In genomic region chr6:103047567-103047966, GRCh38 we compare ENCODE assay signal across 17 cellular contexts.
DNase-seq lines count a peak whose midpoint lies in the region; ATAC-seq, FAIRE-seq and TF ChIP-seq lines count a peak whose summit lies in the region.
"Had no signal": no experiment of that assay in that cellular context is flagged by ENCODE, and none has a peak within 500 bp of the region (broad histone marks: within the 10 kb centered on the region; RNA-seq: fewer than 3 reads in every experiment).

No MANE protein-coding gene starts in this region.

- H2AFZ ChIP-seq in H1 (ENCODE audit: low read length) = no peak overlapping the region

- H3K4me3 ChIP-seq in HUES48 (ENCODE audit: low read depth, low read length) (no peak overlapping the region), NT2/D1 (ENCODE audit: insufficient read length, low read depth) (no peak overlapping the region), H1 (ENCODE audit: extremely low read depth in 1 of 4, insufficient read depth in 2 of 4, low read depth in 3 of 4, low read length in 4 of 4) (no peak overlapping the region), body of pancreas (no peak overlapping the region)
- H3K4me3 ChIP-seq: HAP-1 had no signal

- no peaks in the 10 kb centered on the region for H3K36me3 ChIP-seq in HUES48 (ENCODE audit: control insufficient read depth, insufficient read depth, low read length)
- H3K36me3 ChIP-seq in NT2/D1 (ENCODE audit: insufficient read depth, insufficient read length, low read length) = no peaks in the 10 kb centered on the region
- H3K36me3 ChIP-seq in H1 (ENCODE audit: control insufficient read depth in 2 of 4, insufficient read depth in 4 of 4, low read length in 3 of 4) = peaks cover 0 to 5% (median 0%) of the 10 kb centered on the region in 4 experiments; a peak in 1 of 8 replicates
- H3K36me3 ChIP-seq in body of pancreas (replicated peaks in 1 of 2; ENCODE audit: insufficient read depth in 1 of 2, low read depth in 2 of 2) = no peaks in the 10 kb centered on the region
- H3K36me3 ChIP-seq: HAP-1 had no signal

- no peak overlapping the region for H3K56ac ChIP-seq in H1 (replicated peaks; ENCODE audit: insufficient read length, low read depth, low read length)

- no peak overlapping the region for H3K4ac ChIP-seq in H1 (replicated peaks; ENCODE audit: insufficient read length, low read depth, low read length)

- no peak overlapping the region for H3K23ac ChIP-seq in H1 (ENCODE audit: insufficient read length)

- CTCF ChIA-PET in H1 (lab: Charles Lee; ENCODE audit: partially characterized antibody) = no interaction called here

- no peaks in the 10 kb centered on the region for H3K79me1 ChIP-seq in H1 (ENCODE audit: low read depth, low read length)

- H3K27ac ChIP-seq in HUES48 (ENCODE audit: low read depth, low read length) = peak overlapping the region; percentile 61
- H3K27ac ChIP-seq in H1 (ENCODE audit: low read depth, low read length) = no peak overlapping the region
- H3K27ac ChIP-seq in body of pancreas = no peak overlapping the region

- no peak for TF ChIP-seq RAD21 in H1 (IDR thresholded peaks at IDR 0.05 in 1 of 2, conservative IDR thresholded peaks at IDR 0.05 in 1 of 2; ENCODE audit: low read depth in 2 of 2, low read length in 2 of 2)

- no peak overlapping the region for H2BK5ac ChIP-seq in H1 (ENCODE audit: low read depth, low read length)

- no peak overlapping the region for H2BK20ac ChIP-seq in H1 (ENCODE audit: low read length)

- H4K20me1 ChIP-seq in H1 (replicated peaks in 1 of 2; ENCODE audit: control insufficient read depth in 1 of 2, insufficient read depth in 2 of 2, low read length in 2 of 2) = no peaks in the 10 kb centered on the region

- ATAC-seq in body of pancreas = no peak

- no peak overlapping the region for H2AK5ac ChIP-seq in H1 (ENCODE audit: low read depth, low read length)

- FAIRE-seq in H1 (lab: Jason Lieb, UNC) = peak; percentile 24
- FAIRE-seq: GM12891, H54 had no signal

- DNase-seq in NT2/D1 (ENCODE audit: low read depth, low spot score) (peak; percentile 18), H1 (ENCODE audit: low read depth in 1 of 2, low spot score in 2 of 2) (no peak), H4 (ENCODE audit: low spot score) (no peak), body of pancreas (no peak)
- DNase-seq in central memory CD4-positive, alpha-beta T cell = no peak
- DNase-seq: C1 segment of cervical spinal cord; Calu3; CD4-positive, alpha-beta memory T cell; COR-L47; DMS53; DMS79 treated with DMSO at 0.1 percent for 48 hours; GF-D8; HFFc6 had no signal

- POLR2A ChIA-PET in H1 (lab: Charles Lee; ENCODE audit: partially characterized antibody) = no interaction called here

- H3K23me2 ChIP-seq in H1 (ENCODE audit: low read depth, low read length) = no peaks in the 10 kb centered on the region

- peak in 1 of 2 experiments; percentile 35; a peak in 1 of 3 replicates for TF ChIP-seq EP300 in H1 (IDR thresholded peaks at IDR 0.05; ENCODE audit: borderline replicate concordance in 1 of 2, low read depth in 2 of 2, low read length in 2 of 2)

- H4K8ac ChIP-seq in H1 (ENCODE audit: extremely low read depth, insufficient read depth, low read length) = no peak overlapping the region

- no peak overlapping the region for H2BK15ac ChIP-seq in H1 (ENCODE audit: low read length)

- H3K4me2 ChIP-seq in H1 (ENCODE audit: insufficient read depth in 1 of 2, low read depth in 2 of 2, low read length in 2 of 2) = no peak overlapping the region

- no peaks in the 10 kb centered on the region for H3K27me3 ChIP-seq in HUES48 (ENCODE audit: control insufficient read depth, insufficient read depth, low read length)
- H3K27me3 ChIP-seq in NT2/D1 (ENCODE audit: insufficient read depth, insufficient read length) = no peaks in the 10 kb centered on the region
- no peaks in the 10 kb centered on the region for H3K27me3 ChIP-seq in H1 (replicated peaks in 1 of 4; ENCODE audit: control insufficient read depth in 3 of 4, extremely low read depth in 1 of 4, insufficient read depth in 3 of 4, low read length in 3 of 4)
- no peaks in the 10 kb centered on the region for H3K27me3 ChIP-seq in body of pancreas

- no peaks in the 10 kb centered on the region for H3K79me2 ChIP-seq in H1 (ENCODE audit: control insufficient read depth in 1 of 2, insufficient read depth in 2 of 2, low read length in 2 of 2)

- H2BK12ac ChIP-seq in H1 (ENCODE audit: low read depth, low read length) = no peak overlapping the region

- H3K9ac ChIP-seq in HUES48 (ENCODE audit: low read depth, low read length) = no peak overlapping the region
- H3K9ac ChIP-seq in NT2/D1 (ENCODE audit: insufficient read length, low read depth) = no peak overlapping the region
- no peak overlapping the region for H3K9ac ChIP-seq in H1 (replicated peaks in 1 of 4; ENCODE audit: extremely low read depth in 1 of 4, low read depth in 3 of 4, low read length in 3 of 4)

- H3K4me1 ChIP-seq in HUES48 (ENCODE audit: control insufficient read depth, insufficient read depth, low read length) = no peaks in the 10 kb centered on the region
- H3K4me1 ChIP-seq in NT2/D1 (ENCODE audit: insufficient read depth, insufficient read length) = no peaks in the 10 kb centered on the region
- no peaks in the 10 kb centered on the region; a peak in 1 of 7 replicates for H3K4me1 ChIP-seq in H1 (replicated peaks in 1 of 4; ENCODE audit: control insufficient read depth in 3 of 4, insufficient read depth in 4 of 4, low read length in 3 of 4)
- H3K4me1 ChIP-seq in body of pancreas = no peaks in the 10 kb centered on the region
- H3K4me1 ChIP-seq: HAP-1 had no signal

- no peak overlapping the region for H3K18ac ChIP-seq in H1 (ENCODE audit: extremely low read depth, low read length)

- no peak for TF ChIP-seq POLR2A in H1 (IDR thresholded peaks at IDR 0.05; ENCODE audit: control extremely low read depth in 1 of 2, low read depth in 2 of 2, low read length in 2 of 2)
- no peak for TF ChIP-seq POLR2A in body of pancreas (IDR thresholded peaks at IDR 0.05)

- no peak overlapping the region for H4K91ac ChIP-seq in H1 (replicated peaks; ENCODE audit: insufficient read length, low read length)

- no peak overlapping the region for H3K14ac ChIP-seq in H1 (ENCODE audit: insufficient read length)

- no peak overlapping the region for H4K5ac ChIP-seq in H1 (ENCODE audit: insufficient read length, low read depth, low read length)

- peaks cover 9% of the 10 kb centered on the region; the same call in 1 of the 2 replicates for H3K9me3 ChIP-seq in HUES48 (ENCODE audit: control insufficient read depth, insufficient read depth, low read length)
- H3K9me3 ChIP-seq in NT2/D1 (ENCODE audit: insufficient read depth, low read length) = no peaks in the 10 kb centered on the region; the same call in 1 of the 2 replicates
- H3K9me3 ChIP-seq in H1 (ENCODE audit: insufficient read depth in 2 of 2, low read depth in 1 of 2, low read length in 1 of 2) = peaks cover 3 to 6% of the 10 kb centered on the region in 2 experiments; a peak in 3 of 4 replicates
- H3K9me3 ChIP-seq in body of pancreas = no peaks in the 10 kb centered on the region
- H3K9me3 ChIP-seq: HAP-1 had no signal

- intact Hi-C loops in body of pancreas (cut with DNase I) = no loop called here

- TF ChIP-seq CTCF in H1 (IDR thresholded peaks at IDR 0.05; ENCODE audit: control extremely low read depth in 1 of 3, insufficient read depth in 1 of 3, low read depth in 1 of 3, low read length in 3 of 3) (no peak), body of pancreas (IDR thresholded peaks at IDR 0.05) (no peak)

- no peak overlapping the region for H2BK120ac ChIP-seq in H1 (replicated peaks; ENCODE audit: low read depth, low read length)
